21 cellular contexts compared by ENCODE assay signal in genomic region chr2:15023231-15023630, GRCh38.
"Had no signal": no experiment of that assay in that cellular context is flagged by ENCODE, and none has a peak within 500 bp of the region (broad histone marks: within the 10 kb centered on the region; RNA-seq: fewer than 3 reads in every experiment).

No MANE protein-coding gene starts in this region.

- H3K27ac ChIP-seq: body of pancreas, foreskin keratinocyte, thyroid gland, upper lobe of left lung, vagina had no signal

- H3K4me1 ChIP-seq: body of pancreas, foreskin keratinocyte, thyroid gland, upper lobe of left lung, vagina had no signal

- H3K9me3 ChIP-seq: body of pancreas, thyroid gland, upper lobe of left lung, vagina had no signal

- ATAC-seq: activated CD8-positive, alpha-beta T cell treated with anti-CD3 and anti-CD28 coated beads for 36 hours; activated naive CD8-positive, alpha-beta T cell treated with anti-CD3 and anti-CD28 coated beads, Interleukin-2, amount 50 U/mL, for 24 hours; body of pancreas; effector memory CD8-positive, alpha-beta T cell; foreskin keratinocyte; left ventricle myocardium superior; right cardiac atrium; stimulated activated effector memory CD8-positive, alpha-beta T cell treated with anti-CD3 and anti-CD28 coated beads, Interleukin-12 subunit alpha, Interleukin-12 subunit beta, amount 100 ng/mL, for 72 hours; T-helper 17 cell; WTC11 had no signal

- H3K27me3 ChIP-seq: body of pancreas, foreskin keratinocyte, thyroid gland, upper lobe of left lung, vagina had no signal

- H3K36me3 ChIP-seq: thyroid gland, upper lobe of left lung, vagina had no signal

- DNase-seq: activated CD4-positive, alpha-beta T cell treated with anti-CD3 and anti-CD28 coated beads for 1 hour; activated CD4-positive, alpha-beta T cell treated with anti-CD3 and anti-CD28 coated beads, Interleukin-2, amount 50 U/mL, for 1 hour; activated CD8-positive, alpha-beta T cell treated with anti-CD3 and anti-CD28 coated beads for 36 hours; activated naive CD8-positive, alpha-beta T cell treated with anti-CD3 and anti-CD28 coated beads, Interleukin-2, amount 50 U/mL, for 24 hours; activated T-cell treated with anti-CD3 and anti-CD28 coated beads, Interleukin-2, amount 50 U/mL, for 48 hours; body of pancreas; cortex of kidney; effector memory CD8-positive, alpha-beta T cell; islet precursor cell; left ventricle myocardium superior; posterior cingulate gyrus; right cardiac atrium; stimulated activated CD4-positive, alpha-beta T cell treated with anti-CD3 and anti-CD28 coated beads, Interleukin-12 subunit alpha, Interleukin-12 subunit beta, amount 100 ng/mL, for 4 hours; stimulated activated CD4-positive, alpha-beta T cell treated with anti-CD3 and anti-CD28 coated beads, Interleukin-4, amount 100 ng/mL, for 24 hours; T-helper 17 cell; thyroid gland; upper lobe of left lung had no signal

- H3K4me3 ChIP-seq: body of pancreas, thyroid gland, upper lobe of left lung, vagina had no signal
